Comparison of ENCODE assay signal across 9 cellular contexts in the genomic region with DNA sequence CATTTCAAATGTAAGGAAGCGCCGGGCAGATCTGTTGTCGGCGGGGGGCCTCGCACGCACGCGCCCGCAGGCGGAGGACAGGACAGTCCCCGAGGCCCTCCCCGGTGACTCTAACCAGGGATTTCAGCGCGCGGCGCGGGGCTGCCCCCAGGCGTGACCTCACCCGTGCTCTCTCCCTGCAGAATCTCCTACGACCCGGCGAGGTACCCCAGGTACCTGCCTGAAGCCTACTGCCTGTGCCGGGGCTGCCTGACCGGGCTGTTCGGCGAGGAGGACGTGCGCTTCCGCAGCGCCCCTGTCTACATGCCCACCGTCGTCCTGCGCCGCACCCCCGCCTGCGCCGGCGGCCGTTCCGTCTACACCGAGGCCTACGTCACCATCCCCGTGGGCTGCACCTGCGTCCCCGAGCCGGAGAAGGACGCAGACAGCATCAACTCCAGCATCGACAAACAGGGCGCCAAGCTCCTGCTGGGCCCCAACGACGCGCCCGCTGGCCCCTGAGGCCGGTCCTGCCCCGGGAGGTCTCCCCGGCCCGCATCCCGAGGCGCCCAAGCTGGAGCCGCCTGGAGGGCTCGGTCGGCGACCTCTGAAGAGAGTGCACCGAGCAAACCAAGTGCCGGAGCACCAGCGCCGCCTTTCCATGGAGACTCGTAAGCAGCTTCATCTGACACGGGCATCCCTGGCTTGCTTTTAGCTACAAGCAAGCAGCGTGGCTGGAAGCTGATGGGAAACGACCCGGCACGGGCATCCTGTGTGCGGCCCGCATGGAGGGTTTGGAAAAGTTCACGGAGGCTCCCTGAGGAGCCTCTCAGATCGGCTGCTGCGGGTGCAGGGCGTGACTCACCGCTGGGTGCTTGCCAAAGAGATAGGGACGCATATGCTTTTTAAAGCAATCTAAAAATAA. TPM values are rescaled to one million over a fixed set of nuclear protein-coding genes. Genes with fewer than 3 reads are reported as not detected.
DNase-seq lines count a peak whose midpoint lies in the region; ATAC-seq lines count a peak whose summit lies in the region.
"Had no signal": no experiment of that assay in that cellular context is flagged by ENCODE, and none has a peak within 500 bp of the region (broad histone marks: within the 10 kb centered on the region; RNA-seq: fewer than 3 reads in every experiment).

No MANE protein-coding gene starts in this region.

- peak overlapping the region in 9 of 10 donors; percentile 23 to 78 (median 53) for H3K4me3 Mint-ChIP-seq in naive thymus-derived CD4-positive, alpha-beta T cell

- H3K36me3 Mint-ChIP-seq in naive thymus-derived CD4-positive, alpha-beta T cell: peaks cover 0 to 4% (median 0%) of the 10 kb centered on the region in 5 donors

- H3K4me3 ChIP-seq in SK-N-MC (peak overlapping the region; percentile 38), esophagus (ENCODE audit: low read depth in 1 of 2, low read length in 2 of 2) (peak overlapping the region; percentile 37 to 40)
- no peak overlapping the region for H3K4me3 ChIP-seq in naive thymus-derived CD4-positive, alpha-beta T cell (ENCODE audit: low read length)
- H3K4me3 ChIP-seq: A549 had no signal

- H3K9me3 ChIP-seq in SK-N-MC (ENCODE audit: low read depth, low read length): no peaks in the 10 kb centered on the region
- peaks cover 0 to 6% of the 10 kb centered on the region in 2 donors for H3K9me3 ChIP-seq in esophagus (ENCODE audit: control insufficient read depth in 2 of 2, insufficient read depth in 1 of 2, low read depth in 1 of 2, low read length in 1 of 2)
- no peaks in the 10 kb centered on the region for H3K9me3 ChIP-seq in naive thymus-derived CD4-positive, alpha-beta T cell (ENCODE audit: control insufficient read depth in 2 of 3, low read length in 3 of 3)
- H3K9me3 ChIP-seq: A549 had no signal

- H3K4me1 Mint-ChIP-seq in naive thymus-derived CD4-positive, alpha-beta T cell: peaks cover 0 to 8% (median 3%) of the 10 kb centered on the region in 7 donors

- H3K27me3 Mint-ChIP-seq in naive thymus-derived CD4-positive, alpha-beta T cell: peaks cover 10 to 18% (median 14%) of the 10 kb centered on the region in 5 donors

- H3K9me3 Mint-ChIP-seq in naive thymus-derived CD4-positive, alpha-beta T cell: no peaks in the 10 kb centered on the region

- H3K27ac Mint-ChIP-seq in naive thymus-derived CD4-positive, alpha-beta T cell: no peak overlapping the region

- intact Hi-C loops in naive thymus-derived CD4-positive, alpha-beta T cell (cut with micrococcal nuclease): no loop called here

- POLR2A ChIA-PET in naive thymus-derived CD4-positive, alpha-beta T cell (lab: Charles Lee): no interaction called here

- WGBS in esophagus, 2 donors: 17 to 21% methylated on average over 76 to 81 of the region's 81 CpGs

- DNase-seq in DMS53 (lab: John Stamatoyannopoulos, UW): peak; percentile 71
- no peak for DNase-seq in DMS53 treated with DMSO at 0.1 percent for 48 hours (lab: John Stamatoyannopoulos, UW; ENCODE audit: unreplicated experiment)
- no peak for DNase-seq in SK-N-MC (ENCODE audit: low read depth, low spot score)
- peak in 1 of 9 donors; percentile 10 for DNase-seq in naive thymus-derived CD4-positive, alpha-beta T cell
- DNase-seq in stimulated activated naive CD4-positive, alpha-beta T cell (lab: John Stamatoyannopoulos, UW): no peak
- no peak for DNase-seq in NCI-H774 (lab: John Stamatoyannopoulos, UW)

- H3K27me3 ChIP-seq in esophagus (ENCODE audit: control insufficient read depth in 1 of 2, insufficient read depth in 2 of 2, low read length in 2 of 2): no peaks in the 10 kb centered on the region
- no peaks in the 10 kb centered on the region for H3K27me3 ChIP-seq in naive thymus-derived CD4-positive, alpha-beta T cell (ENCODE audit: control insufficient read depth in 2 of 2, insufficient read depth in 2 of 2, low read length in 2 of 2)

- H3K36me3 ChIP-seq in SK-N-MC (ENCODE audit: insufficient read depth, low read length) (no peaks in the 10 kb centered on the region), esophagus (ENCODE audit: control insufficient read depth in 2 of 2, insufficient read depth in 2 of 2, low read length in 1 of 2) (no peaks in the 10 kb centered on the region)
- H3K36me3 ChIP-seq in naive thymus-derived CD4-positive, alpha-beta T cell (ENCODE audit: control insufficient read depth in 2 of 3, insufficient read depth in 3 of 3, low read length in 3 of 3): no peaks in the 10 kb centered on the region

- peak; percentile 44 for ATAC-seq in naive thymus-derived CD4-positive, alpha-beta T cell
- no peak for ATAC-seq in HG02763 (IDR thresholded peaks at IDR 0.05; ENCODE audit: unreplicated experiment)
- ATAC-seq: A549 had no signal

- H3K4me1 ChIP-seq in esophagus (ENCODE audit: control insufficient read depth in 2 of 2, insufficient read depth in 2 of 2, low read length in 1 of 2): peaks cover 3 to 6% of the 10 kb centered on the region in 2 donors
- H3K4me1 ChIP-seq in naive thymus-derived CD4-positive, alpha-beta T cell (ENCODE audit: control insufficient read depth in 2 of 2, insufficient read depth in 2 of 2, low read length in 2 of 2): no peaks in the 10 kb centered on the region
- H3K4me1 ChIP-seq: A549 had no signal

- no peak overlapping the region for H3K27ac ChIP-seq in SK-N-MC
- H3K27ac ChIP-seq in esophagus (ENCODE audit: low read depth in 2 of 2, low read length in 1 of 2): no peak overlapping the region
- no peak overlapping the region for H3K27ac ChIP-seq in naive thymus-derived CD4-positive, alpha-beta T cell (ENCODE audit: low read depth, low read length)
- H3K27ac ChIP-seq: A549 had no signal

- CTCF ChIA-PET in naive thymus-derived CD4-positive, alpha-beta T cell (lab: Charles Lee): no interaction called here

- H3K9ac ChIP-seq in SK-N-MC (ENCODE audit: insufficient read length): no peak overlapping the region

RNA-seq across cellular contexts. Expression of a gene that starts 18.2 kb away (rescaled TPM):
- polyA plus RNA-seq in esophagus: under 1 TPM; 0.35 to 0.61 TPM
- total RNA-seq in naive thymus-derived CD4-positive, alpha-beta T cell: under 1 TPM in 2 of 5 experiments, not detected in 3; 0.19 to 0.32 TPM
- polyA plus RNA-seq in naive thymus-derived CD4-positive, alpha-beta T cell: under 1 TPM in 1 of 2 donors, not detected in 1; 0.10 TPM

RNA-seq across cellular contexts. Expression of a gene that starts 52.1 kb away (rescaled TPM):
- polyA plus RNA-seq in esophagus: 1 to 10 TPM; 4.3 to 5.3 TPM
- 10 to 100 TPM in 1 of 5 experiments, 1 to 10 TPM in 4; 4.2 to 11.2 (median 8.5) TPM for total RNA-seq in naive thymus-derived CD4-positive, alpha-beta T cell
- polyA plus RNA-seq in naive thymus-derived CD4-positive, alpha-beta T cell: 10 to 100 TPM; 13.1 to 14.1 TPM
